In genomic region chr6:138657026-138657425, GRCh38 we compare ENCODE assay signal across 22 cellular contexts.
"Had no signal": no experiment of that assay in that cellular context is flagged by ENCODE, and none has a peak within 500 bp of the region (broad histone marks: within the 10 kb centered on the region; RNA-seq: fewer than 3 reads in every experiment).

No MANE protein-coding gene starts in this region.

- DNase-seq: activated CD4-positive, alpha-beta T cell treated with anti-CD3 and anti-CD28 coated beads for 1 hour; activated CD4-positive, alpha-beta T cell treated with anti-CD3 and anti-CD28 coated beads, Interleukin-2, amount 10 ng/mL, durations not matched to agents 7 days and 5 days; activated CD8-positive, alpha-beta T cell treated with anti-CD3 and anti-CD28 coated beads, Interleukin-2, amount 10 ng/mL, durations not matched to agents 7 days and 5 days; activated naive CD4-positive, alpha-beta T cell; activated T-cell treated with anti-CD3 and anti-CD28 coated beads for 4 hours; activated T-cell treated with anti-CD3 and anti-CD28 coated beads, Interleukin-2, amount 50 U/mL, for 72 hours; dorsolateral prefrontal cortex; effector memory CD4-positive, alpha-beta T cell; left ventricle myocardium superior; naive thymus-derived CD8-positive, alpha-beta T cell; pancreas; retina; stimulated activated CD4-positive, alpha-beta T cell treated with anti-CD3 and anti-CD28 coated beads, Interleukin-15, amount 100 ng/mL, for 24 hours; stimulated activated CD4-positive, alpha-beta T cell treated with anti-CD3 and anti-CD28 coated beads, Interleukin-2, amount 100 ng/mL, for 24 hours; stimulated activated naive B cell treated with anti-CD40 and anti-IgM and Interleukin-4, amounts not matched to agents 10 μg/mL and 1 μg/mL and 100 μg/mL, for 72 hours; stomach; T-helper 2 cell; thyroid gland; upper lobe of left lung had no signal

- H3K9me3 Mint-ChIP-seq: activated CD4-positive, alpha-beta T cell treated with anti-CD3 and anti-CD28 coated beads, Interleukin-2, amount 10 ng/mL, durations not matched to agents 7 days and 5 days; activated naive CD4-positive, alpha-beta T cell treated with anti-CD3 and anti-CD28 coated beads, Interleukin-2, amount 50 U/mL, for 72 hours; activated T-cell treated with anti-CD3 and anti-CD28 coated beads, Interleukin-2, amount 50 U/mL, for 72 hours; naive thymus-derived CD8-positive, alpha-beta T cell; neural crest cell; stimulated activated naive B cell treated with anti-CD40 and anti-IgM and Interleukin-4, amounts not matched to agents 10 μg/mL and 1 μg/mL and 100 μg/mL, for 72 hours had no signal

- FAIRE-seq: islet of Langerhans, pancreas had no signal

- ATAC-seq: activated CD8-positive, alpha-beta T cell treated with anti-CD3 and anti-CD28 coated beads, Interleukin-2, amount 10 ng/mL, durations not matched to agents 7 days and 5 days; activated naive CD4-positive, alpha-beta T cell treated with anti-CD3 and anti-CD28 coated beads, Interleukin-2, amount 50 U/mL, for 72 hours; activated T-cell treated with anti-CD3 and anti-CD28 coated beads, Interleukin-2, amount 50 U/mL, for 72 hours; left ventricle myocardium superior; naive thymus-derived CD8-positive, alpha-beta T cell; pancreas; stimulated activated naive B cell treated with anti-CD40 and anti-IgM and Interleukin-4, amounts not matched to agents 10 μg/mL and 1 μg/mL and 100 μg/mL, for 72 hours had no signal

- H3K4me3 Mint-ChIP-seq: activated CD4-positive, alpha-beta T cell treated with anti-CD3 and anti-CD28 coated beads, Interleukin-2, amount 10 ng/mL, durations not matched to agents 7 days and 5 days; activated CD8-positive, alpha-beta T cell treated with anti-CD3 and anti-CD28 coated beads, Interleukin-2, amount 10 ng/mL, durations not matched to agents 7 days and 5 days; activated T-cell treated with anti-CD3 and anti-CD28 coated beads, Interleukin-2, amount 50 U/mL, for 72 hours; naive thymus-derived CD8-positive, alpha-beta T cell; neural crest cell; stimulated activated naive B cell treated with anti-CD40 and anti-IgM and Interleukin-4, amounts not matched to agents 10 μg/mL and 1 μg/mL and 100 μg/mL, for 72 hours had no signal

- H3K27ac Mint-ChIP-seq: activated CD4-positive, alpha-beta T cell treated with anti-CD3 and anti-CD28 coated beads, Interleukin-2, amount 10 ng/mL, durations not matched to agents 7 days and 5 days; activated CD8-positive, alpha-beta T cell treated with anti-CD3 and anti-CD28 coated beads, Interleukin-2, amount 10 ng/mL, durations not matched to agents 7 days and 5 days; activated naive CD4-positive, alpha-beta T cell treated with anti-CD3 and anti-CD28 coated beads, Interleukin-2, amount 50 U/mL, for 72 hours; activated T-cell treated with anti-CD3 and anti-CD28 coated beads, Interleukin-2, amount 50 U/mL, for 72 hours; stimulated activated naive B cell treated with anti-CD40 and anti-IgM and Interleukin-4, amounts not matched to agents 10 μg/mL and 1 μg/mL and 100 μg/mL, for 72 hours had no signal

- H3K27me3 Mint-ChIP-seq: stimulated activated naive B cell treated with anti-CD40 and anti-IgM and Interleukin-4, amounts not matched to agents 10 μg/mL and 1 μg/mL and 100 μg/mL, for 72 hours had no signal

- H3K36me3 Mint-ChIP-seq: activated naive CD4-positive, alpha-beta T cell treated with anti-CD3 and anti-CD28 coated beads, Interleukin-2, amount 50 U/mL, for 72 hours; naive thymus-derived CD8-positive, alpha-beta T cell; stimulated activated naive B cell treated with anti-CD40 and anti-IgM and Interleukin-4, amounts not matched to agents 10 μg/mL and 1 μg/mL and 100 μg/mL, for 72 hours had no signal
